In the genomic region with DNA sequence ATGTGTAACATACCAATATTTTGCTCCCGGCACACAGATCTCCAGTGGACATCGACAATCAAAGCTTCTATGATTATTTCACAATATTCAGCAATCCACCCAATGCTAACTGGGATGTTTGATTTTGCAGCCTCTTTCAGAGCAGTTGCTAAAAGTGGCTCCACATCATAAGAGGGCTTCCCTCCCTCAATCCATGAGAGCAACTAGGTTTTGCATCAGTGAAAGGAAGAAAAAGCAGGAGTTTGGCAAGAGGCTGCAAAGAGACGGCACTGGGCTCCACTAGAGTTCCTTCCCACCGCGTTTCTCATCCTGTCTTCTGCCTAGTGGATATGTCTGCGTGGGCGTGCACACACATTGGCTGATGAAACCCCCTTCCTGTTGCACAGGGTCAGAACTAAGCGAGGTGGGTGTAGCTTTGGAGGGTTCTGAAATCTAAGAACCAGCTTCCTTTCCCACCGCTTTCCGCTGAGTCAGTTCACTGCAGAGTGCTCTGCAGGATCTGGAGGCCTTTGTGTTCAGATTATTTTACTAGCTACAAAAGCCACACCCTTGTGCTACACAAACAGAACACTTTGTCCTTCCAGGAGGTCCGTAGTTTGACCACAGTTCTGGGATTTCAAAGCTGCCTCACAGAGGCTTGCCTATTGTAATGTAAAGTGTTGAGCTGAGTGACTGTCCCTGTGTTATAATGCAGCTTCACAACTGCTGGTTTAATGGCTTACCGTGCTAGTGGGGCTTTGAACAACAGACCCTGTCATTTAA, we compare ENCODE assay signal across 1 cellular context.
A peak's percentile ranks its signal among the peaks of the same experiment; 100 is the strongest.
TF ChIP-seq lines count a peak whose summit lies in the region.

No MANE protein-coding gene starts in this region.

TF ChIP-seq in K562, 482 proteins besides CTCF, POLR2A, EP300 and RAD21 (continued from another document and continues in another):
- TF ChIP-seq HOXB6 (CRISPR knock-in tag; IDR thresholded peaks at IDR 0.05; ENCODE audit: borderline replicate concordance) (no peak), ZNF124 (CRISPR knock-in tag; IDR thresholded peaks at IDR 0.05) (no peak), ZNF12 (CRISPR knock-in tag; IDR thresholded peaks at IDR 0.05) (no peak), KAT7 (CRISPR knock-in tag; IDR thresholded peaks at IDR 0.05; ENCODE audit: borderline replicate concordance) (no peak), NR2C2 (CRISPR knock-in tag; IDR thresholded peaks at IDR 0.05) (0 out of 2 replicates have a peak, but pooled peaks have one; percentile 4), NR2C2 (tag; IDR thresholded peaks at IDR 0.05) (peak; percentile 70), NFE2 (IDR thresholded peaks at IDR 0.05; ENCODE audit: low read depth) (peak; percentile 97), ZNF445 (CRISPR knock-in tag; IDR thresholded peaks at IDR 0.05; ENCODE audit: low read depth) (no peak), RBM34 (IDR thresholded peaks at IDR 0.05; ENCODE audit: borderline replicate concordance, insufficient read depth, low read length) (no peak), PYGO2 (tag; IDR thresholded peaks at IDR 0.05) (no peak), ZNF696 (CRISPR knock-in tag; conservative IDR thresholded peaks at IDR 0.05) (no peak), SREBF2 (CRISPR knock-in tag; IDR thresholded peaks at IDR 0.05) (no peak; the same call in 1 of the 2 replicates), ELF1 (tag; IDR thresholded peaks at IDR 0.05) (peak; percentile 60; the same call in 1 of the 2 replicates), TAF9B (IDR thresholded peaks at IDR 0.05; ENCODE audit: partially characterized antibody) (peak; percentile 94), SMARCE1 (IDR thresholded peaks at IDR 0.05) (peak; percentile 68), CHD4 (IDR thresholded peaks at IDR 0.05; ENCODE audit: insufficient read depth, insufficient replicate concordance, low read depth, low read length, poor library complexity, severe bottlenecking) (no peak), MTA3 (IDR thresholded peaks at IDR 0.05; ENCODE audit: borderline replicate concordance) (peak; percentile 96; the same call in 1 of the 2 replicates), SIN3B (IDR thresholded peaks at IDR 0.05; ENCODE audit: low read depth) (no peak), ZNF253 (CRISPR knock-in tag; conservative IDR thresholded peaks at IDR 0.05) (no peak), DNMT1 (IDR thresholded peaks at IDR 0.05) (no peak)
- TF ChIP-seq, protein P1, sequence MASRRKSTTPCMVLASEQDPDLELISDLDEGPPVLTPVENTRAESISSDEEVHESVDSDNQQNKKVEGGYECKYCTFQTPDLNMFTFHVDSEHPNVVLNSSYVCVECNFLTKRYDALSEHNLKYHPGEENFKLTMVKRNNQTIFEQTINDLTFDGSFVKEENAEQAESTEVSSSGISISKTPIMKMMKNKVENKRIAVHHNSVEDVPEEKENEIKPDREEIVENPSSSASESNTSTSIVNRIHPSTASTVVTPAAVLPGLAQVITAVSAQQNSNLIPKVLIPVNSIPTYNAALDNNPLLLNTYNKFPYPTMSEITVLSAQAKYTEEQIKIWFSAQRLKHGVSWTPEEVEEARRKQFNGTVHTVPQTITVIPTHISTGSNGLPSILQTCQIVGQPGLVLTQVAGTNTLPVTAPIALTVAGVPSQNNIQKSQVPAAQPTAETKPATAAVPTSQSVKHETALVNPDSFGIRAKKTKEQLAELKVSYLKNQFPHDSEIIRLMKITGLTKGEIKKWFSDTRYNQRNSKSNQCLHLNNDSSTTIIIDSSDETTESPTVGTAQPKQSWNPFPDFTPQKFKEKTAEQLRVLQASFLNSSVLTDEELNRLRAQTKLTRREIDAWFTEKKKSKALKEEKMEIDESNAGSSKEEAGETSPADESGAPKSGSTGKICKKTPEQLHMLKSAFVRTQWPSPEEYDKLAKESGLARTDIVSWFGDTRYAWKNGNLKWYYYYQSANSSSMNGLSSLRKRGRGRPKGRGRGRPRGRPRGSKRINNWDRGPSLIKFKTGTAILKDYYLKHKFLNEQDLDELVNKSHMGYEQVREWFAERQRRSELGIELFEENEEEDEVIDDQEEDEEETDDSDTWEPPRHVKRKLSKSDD (conservative IDR thresholded peaks at IDR 0.05; ENCODE audit: low read length), result no peak
- TF ChIP-seq, protein P2, sequence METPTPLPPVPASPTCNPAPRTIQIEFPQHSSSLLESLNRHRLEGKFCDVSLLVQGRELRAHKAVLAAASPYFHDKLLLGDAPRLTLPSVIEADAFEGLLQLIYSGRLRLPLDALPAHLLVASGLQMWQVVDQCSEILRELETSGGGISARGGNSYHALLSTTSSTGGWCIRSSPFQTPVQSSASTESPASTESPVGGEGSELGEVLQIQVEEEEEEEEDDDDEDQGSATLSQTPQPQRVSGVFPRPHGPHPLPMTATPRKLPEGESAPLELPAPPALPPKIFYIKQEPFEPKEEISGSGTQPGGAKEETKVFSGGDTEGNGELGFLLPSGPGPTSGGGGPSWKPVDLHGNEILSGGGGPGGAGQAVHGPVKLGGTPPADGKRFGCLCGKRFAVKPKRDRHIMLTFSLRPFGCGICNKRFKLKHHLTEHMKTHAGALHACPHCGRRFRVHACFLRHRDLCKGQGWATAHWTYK (CRISPR knock-in tag; IDR thresholded peaks at IDR 0.05), result no peak
- TF ChIP-seq, protein P3, sequence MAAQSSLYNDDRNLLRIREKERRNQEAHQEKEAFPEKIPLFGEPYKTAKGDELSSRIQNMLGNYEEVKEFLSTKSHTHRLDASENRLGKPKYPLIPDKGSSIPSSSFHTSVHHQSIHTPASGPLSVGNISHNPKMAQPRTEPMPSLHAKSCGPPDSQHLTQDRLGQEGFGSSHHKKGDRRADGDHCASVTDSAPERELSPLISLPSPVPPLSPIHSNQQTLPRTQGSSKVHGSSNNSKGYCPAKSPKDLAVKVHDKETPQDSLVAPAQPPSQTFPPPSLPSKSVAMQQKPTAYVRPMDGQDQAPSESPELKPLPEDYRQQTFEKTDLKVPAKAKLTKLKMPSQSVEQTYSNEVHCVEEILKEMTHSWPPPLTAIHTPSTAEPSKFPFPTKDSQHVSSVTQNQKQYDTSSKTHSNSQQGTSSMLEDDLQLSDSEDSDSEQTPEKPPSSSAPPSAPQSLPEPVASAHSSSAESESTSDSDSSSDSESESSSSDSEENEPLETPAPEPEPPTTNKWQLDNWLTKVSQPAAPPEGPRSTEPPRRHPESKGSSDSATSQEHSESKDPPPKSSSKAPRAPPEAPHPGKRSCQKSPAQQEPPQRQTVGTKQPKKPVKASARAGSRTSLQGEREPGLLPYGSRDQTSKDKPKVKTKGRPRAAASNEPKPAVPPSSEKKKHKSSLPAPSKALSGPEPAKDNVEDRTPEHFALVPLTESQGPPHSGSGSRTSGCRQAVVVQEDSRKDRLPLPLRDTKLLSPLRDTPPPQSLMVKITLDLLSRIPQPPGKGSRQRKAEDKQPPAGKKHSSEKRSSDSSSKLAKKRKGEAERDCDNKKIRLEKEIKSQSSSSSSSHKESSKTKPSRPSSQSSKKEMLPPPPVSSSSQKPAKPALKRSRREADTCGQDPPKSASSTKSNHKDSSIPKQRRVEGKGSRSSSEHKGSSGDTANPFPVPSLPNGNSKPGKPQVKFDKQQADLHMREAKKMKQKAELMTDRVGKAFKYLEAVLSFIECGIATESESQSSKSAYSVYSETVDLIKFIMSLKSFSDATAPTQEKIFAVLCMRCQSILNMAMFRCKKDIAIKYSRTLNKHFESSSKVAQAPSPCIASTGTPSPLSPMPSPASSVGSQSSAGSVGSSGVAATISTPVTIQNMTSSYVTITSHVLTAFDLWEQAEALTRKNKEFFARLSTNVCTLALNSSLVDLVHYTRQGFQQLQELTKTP (IDR thresholded peaks at IDR 0.05; ENCODE audit: low read depth in 1 of 2, partially characterized antibody in 2 of 2), result peak; percentile 86 to 97
- TF ChIP-seq, protein P4, sequence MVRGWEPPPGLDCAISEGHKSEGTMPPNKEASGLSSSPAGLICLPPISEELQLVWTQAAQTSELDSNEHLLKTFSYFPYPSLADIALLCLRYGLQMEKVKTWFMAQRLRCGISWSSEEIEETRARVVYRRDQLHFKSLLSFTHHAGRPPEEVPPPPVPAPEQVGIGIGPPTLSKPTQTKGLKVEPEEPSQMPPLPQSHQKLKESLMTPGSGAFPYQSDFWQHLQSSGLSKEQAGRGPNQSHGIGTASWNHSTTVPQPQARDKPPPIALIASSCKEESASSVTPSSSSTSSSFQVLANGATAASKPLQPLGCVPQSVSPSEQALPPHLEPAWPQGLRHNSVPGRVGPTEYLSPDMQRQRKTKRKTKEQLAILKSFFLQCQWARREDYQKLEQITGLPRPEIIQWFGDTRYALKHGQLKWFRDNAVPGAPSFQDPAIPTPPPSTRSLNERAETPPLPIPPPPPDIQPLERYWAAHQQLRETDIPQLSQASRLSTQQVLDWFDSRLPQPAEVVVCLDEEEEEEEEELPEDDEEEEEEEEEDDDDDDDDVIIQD (CRISPR knock-in tag; IDR thresholded peaks at IDR 0.05), result no peak
- TF ChIP-seq, protein P5, sequence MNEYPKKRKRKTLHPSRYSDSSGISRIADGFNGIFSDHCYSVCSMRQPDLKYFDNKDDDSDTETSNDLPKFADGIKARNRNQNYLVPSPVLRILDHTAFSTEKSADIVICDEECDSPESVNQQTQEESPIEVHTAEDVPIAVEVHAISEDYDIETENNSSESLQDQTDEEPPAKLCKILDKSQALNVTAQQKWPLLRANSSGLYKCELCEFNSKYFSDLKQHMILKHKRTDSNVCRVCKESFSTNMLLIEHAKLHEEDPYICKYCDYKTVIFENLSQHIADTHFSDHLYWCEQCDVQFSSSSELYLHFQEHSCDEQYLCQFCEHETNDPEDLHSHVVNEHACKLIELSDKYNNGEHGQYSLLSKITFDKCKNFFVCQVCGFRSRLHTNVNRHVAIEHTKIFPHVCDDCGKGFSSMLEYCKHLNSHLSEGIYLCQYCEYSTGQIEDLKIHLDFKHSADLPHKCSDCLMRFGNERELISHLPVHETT (CRISPR knock-in tag; conservative IDR thresholded peaks at IDR 0.05 in 1 of 2, IDR thresholded peaks at IDR 0.05 in 1 of 2), result peak in 1 of 2 experiments; percentile 83; a peak in 2 of 4 replicates
- TF ChIP-seq, protein P6, sequence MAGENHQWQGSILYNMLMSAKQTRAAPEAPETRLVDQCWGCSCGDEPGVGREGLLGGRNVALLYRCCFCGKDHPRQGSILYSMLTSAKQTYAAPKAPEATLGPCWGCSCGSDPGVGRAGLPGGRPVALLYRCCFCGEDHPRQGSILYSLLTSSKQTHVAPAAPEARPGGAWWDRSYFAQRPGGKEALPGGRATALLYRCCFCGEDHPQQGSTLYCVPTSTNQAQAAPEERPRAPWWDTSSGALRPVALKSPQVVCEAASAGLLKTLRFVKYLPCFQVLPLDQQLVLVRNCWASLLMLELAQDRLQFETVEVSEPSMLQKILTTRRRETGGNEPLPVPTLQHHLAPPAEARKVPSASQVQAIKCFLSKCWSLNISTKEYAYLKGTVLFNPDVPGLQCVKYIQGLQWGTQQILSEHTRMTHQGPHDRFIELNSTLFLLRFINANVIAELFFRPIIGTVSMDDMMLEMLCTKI (IDR thresholded peaks at IDR 0.05; ENCODE audit: partially characterized antibody), result no peak
- TF ChIP-seq, protein P7, sequence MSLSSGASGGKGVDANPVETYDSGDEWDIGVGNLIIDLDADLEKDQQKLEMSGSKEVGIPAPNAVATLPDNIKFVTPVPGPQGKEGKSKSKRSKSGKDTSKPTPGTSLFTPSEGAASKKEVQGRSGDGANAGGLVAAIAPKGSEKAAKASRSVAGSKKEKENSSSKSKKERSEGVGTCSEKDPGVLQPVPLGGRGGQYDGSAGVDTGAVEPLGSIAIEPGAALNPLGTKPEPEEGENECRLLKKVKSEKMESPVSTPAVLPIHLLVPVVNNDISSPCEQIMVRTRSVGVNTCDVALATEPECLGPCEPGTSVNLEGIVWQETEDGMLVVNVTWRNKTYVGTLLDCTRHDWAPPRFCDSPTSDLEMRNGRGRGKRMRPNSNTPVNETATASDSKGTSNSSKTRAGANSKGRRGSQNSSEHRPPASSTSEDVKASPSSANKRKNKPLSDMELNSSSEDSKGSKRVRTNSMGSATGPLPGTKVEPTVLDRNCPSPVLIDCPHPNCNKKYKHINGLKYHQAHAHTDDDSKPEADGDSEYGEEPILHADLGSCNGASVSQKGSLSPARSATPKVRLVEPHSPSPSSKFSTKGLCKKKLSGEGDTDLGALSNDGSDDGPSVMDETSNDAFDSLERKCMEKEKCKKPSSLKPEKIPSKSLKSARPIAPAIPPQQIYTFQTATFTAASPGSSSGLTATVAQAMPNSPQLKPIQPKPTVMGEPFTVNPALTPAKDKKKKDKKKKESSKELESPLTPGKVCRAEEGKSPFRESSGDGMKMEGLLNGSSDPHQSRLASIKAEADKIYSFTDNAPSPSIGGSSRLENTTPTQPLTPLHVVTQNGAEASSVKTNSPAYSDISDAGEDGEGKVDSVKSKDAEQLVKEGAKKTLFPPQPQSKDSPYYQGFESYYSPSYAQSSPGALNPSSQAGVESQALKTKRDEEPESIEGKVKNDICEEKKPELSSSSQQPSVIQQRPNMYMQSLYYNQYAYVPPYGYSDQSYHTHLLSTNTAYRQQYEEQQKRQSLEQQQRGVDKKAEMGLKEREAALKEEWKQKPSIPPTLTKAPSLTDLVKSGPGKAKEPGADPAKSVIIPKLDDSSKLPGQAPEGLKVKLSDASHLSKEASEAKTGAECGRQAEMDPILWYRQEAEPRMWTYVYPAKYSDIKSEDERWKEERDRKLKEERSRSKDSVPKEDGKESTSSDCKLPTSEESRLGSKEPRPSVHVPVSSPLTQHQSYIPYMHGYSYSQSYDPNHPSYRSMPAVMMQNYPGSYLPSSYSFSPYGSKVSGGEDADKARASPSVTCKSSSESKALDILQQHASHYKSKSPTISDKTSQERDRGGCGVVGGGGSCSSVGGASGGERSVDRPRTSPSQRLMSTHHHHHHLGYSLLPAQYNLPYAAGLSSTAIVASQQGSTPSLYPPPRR (CRISPR knock-in tag; IDR thresholded peaks at IDR 0.05; ENCODE audit: borderline replicate concordance), result no peak
- TF ChIP-seq, protein P8, sequence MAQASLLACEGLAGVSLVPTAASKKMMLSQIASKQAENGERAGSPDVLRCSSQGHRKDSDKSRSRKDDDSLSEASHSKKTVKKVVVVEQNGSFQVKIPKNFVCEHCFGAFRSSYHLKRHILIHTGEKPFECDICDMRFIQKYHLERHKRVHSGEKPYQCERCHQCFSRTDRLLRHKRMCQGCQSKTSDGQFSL (CRISPR knock-in tag; IDR thresholded peaks at IDR 0.05), result no peak
- TF ChIP-seq, protein P8 (tag; IDR thresholded peaks at IDR 0.05), result no peak
